ENCODE assay signal across 8 cellular contexts in genomic region chr10:3811331-3811870, GRCh38. TPM values are rescaled to one million over a fixed set of nuclear protein-coding genes. Genes with fewer than 3 reads are reported as not detected.
DNase-seq lines count a peak whose midpoint lies in the region; ATAC-seq and TF ChIP-seq lines count a peak whose summit lies in the region.

No MANE protein-coding gene starts in this region.

- H3K27ac Mint-ChIP-seq in CD4-positive, alpha-beta T cell = no peak overlapping the region
- no peak overlapping the region for H3K27ac Mint-ChIP-seq in nephron progenitor cell

- peak; percentile 47 for ATAC-seq in CD4-positive, alpha-beta T cell (ENCODE audit: poor library complexity)
- ATAC-seq in GM19468 (IDR thresholded peaks at IDR 0.05; ENCODE audit: extremely low read depth, unreplicated experiment) (peak; percentile 70), HG03565 (IDR thresholded peaks at IDR 0.05; ENCODE audit: unreplicated experiment) (peak; percentile 84), psoas muscle (peak in 3 of 4 donors; percentile 22 to 36 (median 27))

- intact Hi-C loops in CD4-positive, alpha-beta T cell (cut with DNase I, micrococcal nuclease) = loop anchor here in 1 of 2 experiments (5.0 kb wide), 1 partner anchor 61 kb away; no protein-coding TSS in a partner anchor
- intact Hi-C loops in psoas muscle (cut with DNase I) = loop anchor here in 1 of 2 donors (10.0 kb wide), 1 partner anchor 533 kb away; no protein-coding TSS in a partner anchor

- no peak for TF ChIP-seq CTCF in CD4-positive, alpha-beta T cell (IDR thresholded peaks at IDR 0.05)
- TF ChIP-seq CTCF in fibroblast of mammary gland (conservative IDR thresholded peaks at IDR 0.05; ENCODE audit: control insufficient read depth, insufficient read depth, low read depth, low read length) = no peak
- no peak for TF ChIP-seq CTCF in psoas muscle (IDR thresholded peaks at IDR 0.05)
- no peak for TF ChIP-seq CTCF in nephron progenitor cell (IDR thresholded peaks at IDR 0.05)

- H3K9me3 Mint-ChIP-seq in CD4-positive, alpha-beta T cell = no peaks in the 10 kb centered on the region
- H3K9me3 Mint-ChIP-seq in nephron progenitor cell = no peaks in the 10 kb centered on the region

- WGBS in psoas muscle, 3 donors = 8 to 17% (median 11%) methylated on average over 7 of the region's 7 CpGs

- H3K27me3 Mint-ChIP-seq in CD4-positive, alpha-beta T cell = no peaks in the 10 kb centered on the region
- no peaks in the 10 kb centered on the region for H3K27me3 Mint-ChIP-seq in nephron progenitor cell (ENCODE audit: low read depth, poor library complexity)

- H3K4me3 ChIP-seq in fibroblast of mammary gland (ENCODE audit: control insufficient read depth, low read depth, low read length) (no peak overlapping the region), psoas muscle (peak overlapping the region; percentile 55)

- peak in 3 of 10 experiments; percentile 24 to 45 (median 31) for DNase-seq in CD4-positive, alpha-beta T cell
- DNase-seq in activated CD4-positive, alpha-beta T cell treated with anti-CD3 and anti-CD28 coated beads, Interleukin-2, amount 50 U/mL, for 48 hours = peak; percentile 57 to 66
- DNase-seq in fibroblast of mammary gland (ENCODE audit: low read depth) (peak; percentile 89), psoas muscle (no peak), nephron progenitor cell (no peak), NCI-H1694 (lab: John Stamatoyannopoulos, UW) (no peak)

- H3K9me3 ChIP-seq in CD4-positive, alpha-beta T cell (ENCODE audit: control insufficient read depth, low read length) = no peaks in the 10 kb centered on the region
- no peaks in the 10 kb centered on the region for H3K9me3 ChIP-seq in psoas muscle

- peaks cover 45% of the 10 kb centered on the region for H3K4me1 ChIP-seq in psoas muscle

- no peaks in the 10 kb centered on the region for H3K36me3 ChIP-seq in psoas muscle (ENCODE audit: insufficient read depth in 1 of 2, low read depth in 1 of 2)

- CTCF ChIA-PET in CD4-positive, alpha-beta T cell (lab: Charles Lee) = interaction anchor here (1.3 kb wide), 1 partner anchor 224 kb away, joined by 3 read pairs; no protein-coding TSS in a partner anchor

- H3K4me1 Mint-ChIP-seq in CD4-positive, alpha-beta T cell (ENCODE audit: low read depth) = peaks cover 48% of the 10 kb centered on the region
- H3K4me1 Mint-ChIP-seq in nephron progenitor cell = peaks cover 55% of the 10 kb centered on the region

- H3K36me3 Mint-ChIP-seq in CD4-positive, alpha-beta T cell (ENCODE audit: low read depth) = no peaks in the 10 kb centered on the region
- H3K36me3 Mint-ChIP-seq in nephron progenitor cell (ENCODE audit: low read depth) = no peaks in the 10 kb centered on the region

- POLR2A ChIA-PET in CD4-positive, alpha-beta T cell (lab: Charles Lee) = interaction anchor here (0.6 to 13.2 kb wide), 13 partner anchors 11 to 262 kb away, joined by 3 to 497 read pairs (median 3); partner anchors contain the start of gene KLF6

- no peaks in the 10 kb centered on the region for H3K27me3 ChIP-seq in CD4-positive, alpha-beta T cell (ENCODE audit: control insufficient read depth, insufficient read depth, low read length)
- no peaks in the 10 kb centered on the region for H3K27me3 ChIP-seq in psoas muscle (ENCODE audit: insufficient read depth in 3 of 3, low read length in 2 of 3)

- peak overlapping the region; percentile 75 for H3K4me3 Mint-ChIP-seq in CD4-positive, alpha-beta T cell
- H3K4me3 Mint-ChIP-seq in nephron progenitor cell = no peak overlapping the region

- peak overlapping the region; percentile 77 for H3K27ac ChIP-seq in CD4-positive, alpha-beta T cell (ENCODE audit: low read depth, low read length)
- H3K27ac ChIP-seq in psoas muscle = peak overlapping the region; percentile 95

RNA-seq across cellular contexts. Expression of gene KLF6, which starts 26.4 kb away (rescaled TPM):
- 100 to 1,000 TPM; 851 to 874 TPM for total RNA-seq in CD4-positive, alpha-beta T cell
- total RNA-seq in psoas muscle = 100 to 1,000 TPM in 3 of 4 donors, 10 to 100 TPM in 1; 30.4 to 296 (median 173) TPM
- polyA plus RNA-seq in psoas muscle = 100 to 1,000 TPM in 2 of 3 donors, 10 to 100 TPM in 1; 94.1 to 138 (median 109) TPM

Comparison
In these comparisons a context has a peak if more than half of its experiments do, and no peak if none do; other contexts are left out.
1. ATAC-seq: peak in every context shown above with its lines; median percentile 84 in HG03565; 70 in GM19468; 47 in CD4-positive, alpha-beta T cell; 27 in psoas muscle.
2. DNase-seq: peak in activated CD4-positive, alpha-beta T cell treated with anti-CD3 and anti-CD28 coated beads, Interleukin-2, amount 50 U/mL, for 48 hours (2 of 2) and fibroblast of mammary gland (single experiment); none in psoas muscle (0 of 2), nephron progenitor cell (single experiment) and NCI-H1694 (single experiment).